8 cellular contexts compared by ENCODE assay signal in genomic region chr19:48842744-48843162, GRCh38. TPM values are rescaled to one million over a fixed set of nuclear protein-coding genes. Genes with fewer than 3 reads are reported as not detected.
DNase-seq lines count a peak whose midpoint lies in the region; ATAC-seq and TF ChIP-seq lines count a peak whose summit lies in the region.

No MANE protein-coding gene starts in this region.

- 48% methylated on average over 2 of the region's 2 CpGs for WGBS in SK-N-SH (ENCODE audit: low lambda C conversion rate)
- WGBS in spleen, 5 donors, result 44 to 49% (median 46%) methylated on average over 2 of the region's 2 CpGs

- no peaks in the 10 kb centered on the region for H3K79me2 ChIP-seq in SK-N-SH (ENCODE audit: insufficient read depth)

- ATAC-seq in GM19324 (IDR thresholded peaks at IDR 0.05; ENCODE audit: low FRiP score, unreplicated experiment), result no peak

- H3K9me3 ChIP-seq in SK-N-SH (no peaks in the 10 kb centered on the region), spleen (no peaks in the 10 kb centered on the region)

- H3K27ac ChIP-seq in SK-N-SH (ENCODE audit: low read depth in 2 of 2, low read length in 1 of 2) (no peak overlapping the region), spleen (no peak overlapping the region)

- H4K20me1 ChIP-seq in SK-N-SH (ENCODE audit: insufficient read depth), result no peaks in the 10 kb centered on the region

- no peak for TF ChIP-seq POLR2A in spleen (IDR thresholded peaks at IDR 0.05)

- TF ChIP-seq EP300 in SK-N-SH (IDR thresholded peaks at IDR 0.05; ENCODE audit: borderline replicate concordance in 1 of 2, low read depth in 1 of 2, low read length in 1 of 2), result no peak

- H2AFZ ChIP-seq in SK-N-SH (ENCODE audit: low read depth), result no peak overlapping the region

- peaks cover 8% of the 10 kb centered on the region for H3F3A ChIP-seq in SK-N-SH (replicated peaks; ENCODE audit: insufficient read depth)

- peak; percentile 75 for TF ChIP-seq RAD21 in SK-N-SH (IDR thresholded peaks at IDR 0.05; ENCODE audit: low read length)

- H3K4me2 ChIP-seq in SK-N-SH, result no peak overlapping the region

- TF ChIP-seq CTCF in LNCaP clone FGC (IDR thresholded peaks at IDR 0.05; ENCODE audit: control insufficient read depth, extremely low read depth, insufficient read depth) (peak; percentile 52), SK-N-SH (IDR thresholded peaks at IDR 0.05) (peak; percentile 86), astrocyte of the cerebellum (IDR thresholded peaks at IDR 0.05; ENCODE audit: low read depth, low read length, missing control alignments) (peak; percentile 87), spleen (IDR thresholded peaks at IDR 0.05 in 8 of 11, conservative IDR thresholded peaks at IDR 0.05 in 3 of 11) (peak; percentile 42 to 81 (median 68))

- intact Hi-C loops in spleen (cut with DNase I; ENCODE audit: low total_unique reads), result no loop called here

- in situ Hi-C loops in astrocyte of the cerebellum (cut with HindIII; ENCODE audit: low sequenced_read_pairs), result loop anchor here (10.0 kb wide), 1 partner anchor 48 kb away; no protein-coding TSS in a partner anchor

- POLR2A ChIA-PET in SK-N-SH (lab: Yijun Ruan, JAX), result interaction anchor here (1.0 to 1.2 kb wide), 2 partner anchors 37 to 55 kb away, joined by 3 to 4 read pairs; no protein-coding TSS in a partner anchor

- no peaks in the 10 kb centered on the region for H3K9me2 ChIP-seq in SK-N-SH

- CTCF ChIA-PET in SK-N-SH (lab: Yijun Ruan, JAX), result interaction anchor here (0.6 to 15.2 kb wide), 43 partner anchors 9 to 510 kb away, joined by 3 to 457 read pairs (median 5); partner anchors contain the start of genes BCAT2, CA11, PLEKHA4 and RUVBL2

- H3K4me3 ChIP-seq in LNCaP clone FGC (ENCODE audit: low read depth, low read length) (no peak overlapping the region), SK-N-SH (ENCODE audit: low read depth in 2 of 2, low read length in 1 of 2) (no peak overlapping the region), astrocyte of the cerebellum (ENCODE audit: low read depth, low read length) (no peak overlapping the region), spleen (no peak overlapping the region)

- no peaks in the 10 kb centered on the region for H3K27me3 ChIP-seq in SK-N-SH (ENCODE audit: insufficient read depth)
- no peaks in the 10 kb centered on the region for H3K27me3 ChIP-seq in spleen (replicated peaks in 1 of 7)

- peaks cover 0 to 2% of the 10 kb centered on the region in 2 experiments; a peak in 1 of 4 replicates for H3K4me1 ChIP-seq in SK-N-SH (ENCODE audit: control insufficient read depth in 1 of 2, insufficient read depth in 2 of 2, low read depth in 1 of 2, low read length in 1 of 2)
- H3K4me1 ChIP-seq in spleen, result peaks cover 0 to 6% (median 0%) of the 10 kb centered on the region in 6 donors

- peaks cover 0 to 5% of the 10 kb centered on the region in 2 experiments for H3K36me3 ChIP-seq in SK-N-SH (replicated peaks in 1 of 2; ENCODE audit: control insufficient read depth in 1 of 2, insufficient read depth in 2 of 2, low read length in 1 of 2)
- peaks cover 0 to 10% (median 0%) of the 10 kb centered on the region in 6 donors for H3K36me3 ChIP-seq in spleen

- DNase-seq in ELF-1 (ENCODE audit: low read depth, low spot score) (peak; percentile 78), LNCaP clone FGC (ENCODE audit: low read depth) (no peak), SK-N-SH (peak; percentile 80), astrocyte of the cerebellum (ENCODE audit: low read depth) (no peak), hippocampal formation (lab: John Stamatoyannopoulos, UW) (peak; percentile 14 to 33), spleen (no peak), GF-D8 (lab: John Stamatoyannopoulos, UW) (no peak)

- H3K9ac ChIP-seq in SK-N-SH, result no peak overlapping the region

TF ChIP-seq in SK-N-SH, 30 proteins besides CTCF, POLR2A, EP300 and RAD21:
- TF ChIP-seq SMC3 (IDR thresholded peaks at IDR 0.05; ENCODE audit: low read depth, low read length) (peak; percentile 77), FOXM1 (IDR thresholded peaks at IDR 0.05; ENCODE audit: low read depth) (no peak)

RNA-seq across cellular contexts. Expression of gene HSD17B14, which starts 6.5 kb away (rescaled TPM):
- polyA plus RNA-seq in SK-N-SH (2012; rRNA removed), result 27.9 and 29.7 TPM in 2 replicates
- polyA plus RNA-seq in SK-N-SH (2012; cell fraction: cytosol; rRNA removed), result 15.9 and 18.2 TPM in 2 replicates
- 48.3 and 48.4 TPM in 2 replicates for polyA plus RNA-seq in SK-N-SH (2012; cell fraction: nucleus; rRNA removed)
- 10 to 100 TPM in 3 of 7 donors, 1 to 10 TPM in 4; 2.4 to 14.7 (median 8.1) TPM for total RNA-seq in spleen
- polyA plus RNA-seq in spleen, result 10 to 100 TPM; 10.1 to 16.5 (median 11.2) TPM

RNA-seq across cellular contexts. Expression of gene PLEKHA4, which starts 25.7 kb away (rescaled TPM):
- polyA plus RNA-seq in SK-N-SH (2012; rRNA removed) (4.7 and 5.6 TPM in 2 replicates), spleen (10 to 100 TPM; 12.2 to 20.6 (median 13.8) TPM)
- polyA plus RNA-seq in SK-N-SH (2012; cell fraction: cytosol; rRNA removed), result 2.6 and 3.4 TPM in 2 replicates
- polyA plus RNA-seq in SK-N-SH (2012; cell fraction: nucleus; rRNA removed), result 9.9 and 18.4 TPM in 2 replicates
- total RNA-seq in spleen, result 10 to 100 TPM in 6 of 7 donors, 1 to 10 TPM in 1; 8.6 to 24.2 (median 16.0) TPM

RNA-seq across cellular contexts. Expression of gene PPP1R15A, which starts 29.5 kb away (rescaled TPM):
- 62.3 and 73.7 TPM in 2 replicates for polyA plus RNA-seq in SK-N-SH (2012; rRNA removed)
- polyA plus RNA-seq in SK-N-SH (2012; cell fraction: cytosol; rRNA removed), result 63.6 and 64.3 TPM in 2 replicates
- 89.1 and 95.9 TPM in 2 replicates for polyA plus RNA-seq in SK-N-SH (2012; cell fraction: nucleus; rRNA removed)
- total RNA-seq in spleen, result 10 to 100 TPM; 30.2 to 74.2 (median 47.6) TPM
- polyA plus RNA-seq in spleen, result 10 to 100 TPM; 18.5 to 54.5 (median 21.5) TPM

RNA-seq across cellular contexts. Expression of gene BCAT2, which starts 31.9 kb away (rescaled TPM):
- polyA plus RNA-seq in SK-N-SH (2012; rRNA removed), result 70.6 and 71.6 TPM in 2 replicates
- polyA plus RNA-seq in SK-N-SH (2012; cell fraction: cytosol; rRNA removed), result 28.7 and 41.1 TPM in 2 replicates
- 134 and 143 TPM in 2 replicates for polyA plus RNA-seq in SK-N-SH (2012; cell fraction: nucleus; rRNA removed)
- 10 to 100 TPM; 15.5 to 25.3 (median 20.4) TPM for total RNA-seq in spleen
- polyA plus RNA-seq in spleen, result 10 to 100 TPM; 25.5 to 31.7 (median 29.4) TPM

RNA-seq across cellular contexts. Expression of gene TULP2, which starts 55.8 kb away (rescaled TPM):
- polyA plus RNA-seq in SK-N-SH (2012; rRNA removed) (0.03 and 0.08 TPM in 2 replicates), spleen (under 1 TPM in 2 of 3 donors, not detected in 1; 0.14 to 0.32 TPM)
- 0.01 and 0.04 TPM in 2 replicates for polyA plus RNA-seq in SK-N-SH (2012; cell fraction: cytosol; rRNA removed)
- polyA plus RNA-seq in SK-N-SH (2012; cell fraction: nucleus; rRNA removed), result 0.02 and 0.25 TPM in 2 replicates
- 1 to 10 TPM in 3 of 7 donors, under 1 TPM in 3, not detected in 1; 0.34 to 5.0 (median 1.3) TPM for total RNA-seq in spleen

Comparison
In these comparisons a context has a peak if more than half of its experiments do, and no peak if none do; other contexts are left out.
1. DNase-seq: peak in ELF-1 (single experiment), SK-N-SH (single experiment) and hippocampal formation (2 of 2); none in LNCaP clone FGC (single experiment), astrocyte of the cerebellum (single experiment), spleen (single experiment) and GF-D8 (single experiment).
2. Peak in every context shown above with its lines, with median percentiles within 50 percentile points of each other: CTCF ChIP-seq.